ENCODE assay signal across 15 cellular contexts in the genomic region with DNA sequence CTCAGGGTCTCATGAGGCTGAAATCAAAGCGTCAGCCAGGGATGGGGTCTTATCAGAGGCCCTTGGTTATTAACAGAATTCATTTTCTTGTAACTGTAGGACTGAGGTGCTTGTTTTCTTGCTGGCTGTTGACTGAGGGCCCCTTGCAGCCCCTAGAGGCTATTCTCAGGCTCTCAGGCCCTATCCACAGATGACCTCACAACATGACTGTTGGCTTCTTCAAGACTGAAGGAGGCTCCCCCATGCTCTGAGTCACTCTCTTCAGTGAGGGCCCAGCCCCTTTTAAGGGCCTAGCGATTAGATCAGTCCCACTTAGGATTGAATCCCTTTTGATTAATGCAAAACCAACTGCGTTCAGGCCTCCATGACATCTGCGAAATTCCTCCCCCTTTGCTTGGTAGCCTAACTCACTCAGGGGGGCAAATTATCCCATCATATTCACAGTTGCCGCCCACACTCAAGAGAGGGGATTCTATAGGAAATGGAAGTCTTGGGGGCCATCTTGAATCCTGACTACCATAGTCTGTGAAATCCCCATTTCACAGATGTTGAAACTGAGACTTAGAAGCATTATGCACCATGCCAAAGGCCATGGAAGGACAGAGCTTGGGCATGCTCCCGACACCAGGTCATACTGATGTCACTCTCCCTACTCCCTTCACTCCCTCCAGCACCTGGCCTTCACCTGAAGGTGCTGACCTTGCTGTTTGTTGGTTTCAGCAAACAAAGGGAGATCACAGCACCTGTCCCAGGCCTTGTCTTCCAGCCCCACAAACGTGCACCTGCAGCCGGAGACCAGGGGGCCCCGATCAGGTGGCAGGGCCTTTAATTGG.
DNase-seq lines count a peak whose midpoint lies in the region; ATAC-seq and TF ChIP-seq lines count a peak whose summit lies in the region.
"Had no signal": no experiment of that assay in that cellular context is flagged by ENCODE, and none has a peak within 500 bp of the region (broad histone marks: within the 10 kb centered on the region; RNA-seq: fewer than 3 reads in every experiment).

No MANE protein-coding gene starts in this region.

- no peaks in the 10 kb centered on the region for H3K27me3 Mint-ChIP-seq in endodermal cell (ENCODE audit: insufficient read depth)

- no peak overlapping the region for H3K27ac ChIP-seq in endodermal cell (ENCODE audit: low read depth, low read length)
- H3K27ac ChIP-seq: thyroid gland had no signal

- no peaks in the 10 kb centered on the region for H3K36me3 Mint-ChIP-seq in endodermal cell (ENCODE audit: low read depth)

- no peaks in the 10 kb centered on the region for H3K9me3 ChIP-seq in endodermal cell (ENCODE audit: control insufficient read depth, low read length)
- H3K9me3 ChIP-seq: thyroid gland had no signal

- TF ChIP-seq CTCF in NB4 (IDR thresholded peaks at IDR 0.05; ENCODE audit: low read depth, low read length) (no peak), endodermal cell (conservative IDR thresholded peaks at IDR 0.05) (peak; percentile 34), GM13977 (IDR thresholded peaks at IDR 0.05; ENCODE audit: extremely low read depth, insufficient read depth, missing control alignments) (no peak)

- peak; percentile 98 for DNase-seq in NCI-H146 (lab: John Stamatoyannopoulos, UW)
- DNase-seq in NCI-H146 treated with DMSO at 0.1 percent for 48 hours (lab: John Stamatoyannopoulos, UW; ENCODE audit: unreplicated experiment): no peak
- DNase-seq in CD1c-positive myeloid dendritic cell (ENCODE audit: extremely low spot score): peak; percentile 47
- DNase-seq in NB4 (ENCODE audit: low read depth): peak; percentile 67
- peak; percentile 69 for DNase-seq in endodermal cell
- no peak for DNase-seq in HuH-7 (ENCODE audit: low spot score)
- no peak for DNase-seq in GM13977 (ENCODE audit: low spot score)
- DNase-seq: 8988T, amniotic stem cell, NCI-H2227 treated with DMSO at 0.1 percent for 48 hours, thyroid gland had no signal

- H3K9me3 Mint-ChIP-seq in endodermal cell: peaks cover 3% of the 10 kb centered on the region
- H3K9me3 Mint-ChIP-seq: neural crest cell had no signal

- in situ Hi-C loops in GM13977 (cut with MboI; ENCODE audit: low pct_unique_long_range_greater_than_20kb, low sequenced_read_pairs, unreplicated experiment): no loop called here

- H3K4me1 ChIP-seq in endodermal cell (ENCODE audit: control insufficient read depth, insufficient read depth, low read length): no peaks in the 10 kb centered on the region

- no peaks in the 10 kb centered on the region for H3K27me3 ChIP-seq in endodermal cell (ENCODE audit: control insufficient read depth, insufficient read depth, low read length, poor library complexity, severe bottlenecking)
- H3K27me3 ChIP-seq: thyroid gland had no signal

- no peak for ATAC-seq in HG02973 (IDR thresholded peaks at IDR 0.05; ENCODE audit: unreplicated experiment)
- ATAC-seq: sciatic nerve had no signal

- H3K4me3 Mint-ChIP-seq in endodermal cell: no peak overlapping the region
- H3K4me3 Mint-ChIP-seq: neural crest cell had no signal

- H3K4me3 ChIP-seq in NB4 (ENCODE audit: low read depth, low read length): no peak overlapping the region
- no peak overlapping the region for H3K4me3 ChIP-seq in endodermal cell (ENCODE audit: low read length)
- H3K4me3 ChIP-seq: thyroid gland had no signal

- no peak overlapping the region for H3K27ac Mint-ChIP-seq in endodermal cell

- 95 to 97% methylated on average over 5 to 9 of the region's 9 CpGs for WGBS in endodermal cell (ENCODE audit: insufficient coverage in 1 of 2, insufficient read length in 1 of 2), 2 experiments

- TF ChIP-seq POLR2A in NB4 (IDR thresholded peaks at IDR 0.05; ENCODE audit: extremely low read depth, insufficient read length): no peak

- H3K36me3 ChIP-seq in endodermal cell (ENCODE audit: control insufficient read depth, insufficient read depth, low read length): no peaks in the 10 kb centered on the region
- H3K36me3 ChIP-seq: thyroid gland had no signal

- no peaks in the 10 kb centered on the region for H3K4me1 Mint-ChIP-seq in endodermal cell

- no peak overlapping the region for H3K9ac ChIP-seq in endodermal cell (ENCODE audit: extremely low read depth, low read length, poor library complexity, severe bottlenecking)
- H3K9ac ChIP-seq: KMS-11 had no signal

Comparison
In these comparisons a context has a peak if more than half of its experiments do, and no peak if none do; other contexts are left out.
1. DNase-seq: peak in NCI-H146 (single experiment), CD1c-positive myeloid dendritic cell (single experiment), NB4 (single experiment) and endodermal cell (single experiment); none in NCI-H146 treated with DMSO at 0.1 percent for 48 hours (single experiment), HuH-7 (single experiment) and GM13977 (single experiment).